In the genomic region with DNA sequence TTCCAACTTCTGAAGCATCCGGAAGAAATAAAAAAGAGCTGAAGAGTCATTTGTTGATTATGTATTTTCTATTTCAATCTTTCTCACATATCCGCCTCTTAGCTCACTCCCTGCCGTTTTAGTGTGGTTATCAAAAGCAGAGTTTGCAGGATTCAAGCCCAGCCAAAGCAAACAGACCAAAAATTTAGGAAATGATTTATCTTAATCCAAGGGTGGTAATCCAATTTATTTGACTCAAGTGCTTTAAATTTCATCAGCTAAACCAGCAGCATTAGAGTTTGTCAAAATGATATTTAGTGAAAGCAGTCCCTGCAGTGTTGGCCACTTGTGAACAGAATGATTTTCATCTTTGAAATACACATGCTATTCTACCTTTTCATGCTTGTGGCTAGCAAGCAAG, we compare ENCODE assay signal across 32 cellular contexts.
"Had no signal": no experiment of that assay in that cellular context is flagged by ENCODE, and none has a peak within 500 bp of the region (broad histone marks: within the 10 kb centered on the region; RNA-seq: fewer than 3 reads in every experiment).

No MANE protein-coding gene starts in this region.

- H3K4me3 ChIP-seq: ascending aorta, heart left ventricle, psoas muscle, sigmoid colon, stomach, thyroid gland had no signal

- H3K9ac ChIP-seq: parathyroid adenoma had no signal

- H3K4me1 ChIP-seq: ascending aorta, parathyroid adenoma, psoas muscle, sigmoid colon, thyroid gland had no signal

- H3K27ac ChIP-seq: ascending aorta, brain microvascular endothelial cell, heart left ventricle, parathyroid adenoma, psoas muscle, sigmoid colon, stomach, thyroid gland, WERI-Rb-1 had no signal

- H3K4me3 Mint-ChIP-seq: activated CD4-positive, alpha-beta memory T cell treated with anti-CD3 and anti-CD28 coated beads for 36 hours; activated CD4-positive, alpha-beta T cell treated with anti-CD3 and anti-CD28 coated beads, Interleukin-2, amount 10 ng/mL, durations not matched to agents 24 days and 14 days; activated naive CD4-positive, alpha-beta T cell treated with anti-CD3 and anti-CD28 coated beads, Interleukin-2, amount 10 ng/mL, durations not matched to agents 7 days and 5 days; activated naive CD8-positive, alpha-beta T cell treated with anti-CD3 and anti-CD28 coated beads, Interleukin-2, amount 10 ng/mL, durations not matched to agents 7 days and 5 days; activated T-cell treated with anti-CD3 and anti-CD28 coated beads, Interleukin-2, amount 50 U/mL, for 24 hours; immature natural killer cell; mesothelial cell of epicardium; naive thymus-derived CD4-positive, alpha-beta T cell; neural crest cell; stimulated activated naive B cell treated with anti-CD40 and anti-IgM and Interleukin-4, amounts not matched to agents 10 μg/mL and 1 μg/mL and 100 μg/mL, for 72 hours had no signal

- H3K36me3 ChIP-seq: ascending aorta, brain microvascular endothelial cell, heart left ventricle, sigmoid colon, stomach, thyroid gland, WERI-Rb-1 had no signal

- DNase-seq: activated CD4-positive, alpha-beta memory T cell treated with anti-CD3 and anti-CD28 coated beads for 36 hours; activated CD4-positive, alpha-beta T cell treated with anti-CD3 and anti-CD28 coated beads, Interleukin-2, amount 10 ng/mL, durations not matched to agents 24 days and 14 days; activated CD4-positive, CD25-positive, alpha-beta regulatory T cell treated with anti-CD3 and anti-CD28 coated beads, Interleukin-2, amount 50 U/mL, for 72 hours; activated CD8-positive, alpha-beta memory T cell treated with anti-CD3 and anti-CD28 coated beads, Interleukin-2, amount 50 U/mL, for 4 hours; activated gamma-delta T cell; activated naive CD4-positive, alpha-beta T cell treated with anti-CD3 and anti-CD28 coated beads, Interleukin-2, amount 10 ng/mL, durations not matched to agents 7 days and 5 days; activated naive CD8-positive, alpha-beta T cell treated with anti-CD3 and anti-CD28 coated beads, Interleukin-2, amount 10 ng/mL, durations not matched to agents 7 days and 5 days; activated T-cell treated with anti-CD3 and anti-CD28 coated beads, Interleukin-2, amount 50 U/mL, for 24 hours; brain microvascular endothelial cell; cortex of kidney; heart left ventricle; hypothalamus; immature natural killer cell; kidney; left colon; naive thymus-derived CD4-positive, alpha-beta T cell; occipital lobe; psoas muscle; sigmoid colon; small intestine; stimulated activated CD4-positive, alpha-beta T cell treated with anti-CD3 and anti-CD28 coated beads, Interleukin-4, amount 100 ng/mL, for 4 hours; stimulated activated CD8-positive, alpha-beta memory T cell treated with anti-CD3 and anti-CD28 coated beads, Interleukin-4, amount 100 ng/mL, for 48 hours; stimulated activated naive B cell treated with anti-CD40 and anti-IgM and Interleukin-4, amounts not matched to agents 10 μg/mL and 1 μg/mL and 100 μg/mL, for 72 hours; stomach; T-helper 9 cell; thyroid gland; WERI-Rb-1 had no signal

- H3K4me1 Mint-ChIP-seq: activated CD4-positive, alpha-beta T cell treated with anti-CD3 and anti-CD28 coated beads, Interleukin-2, amount 10 ng/mL, durations not matched to agents 24 days and 14 days; activated naive CD4-positive, alpha-beta T cell treated with anti-CD3 and anti-CD28 coated beads, Interleukin-2, amount 10 ng/mL, durations not matched to agents 7 days and 5 days; activated naive CD8-positive, alpha-beta T cell treated with anti-CD3 and anti-CD28 coated beads, Interleukin-2, amount 10 ng/mL, durations not matched to agents 7 days and 5 days; immature natural killer cell; naive thymus-derived CD4-positive, alpha-beta T cell had no signal

- H3K27ac Mint-ChIP-seq: activated CD4-positive, alpha-beta memory T cell treated with anti-CD3 and anti-CD28 coated beads for 36 hours; activated CD4-positive, alpha-beta T cell treated with anti-CD3 and anti-CD28 coated beads, Interleukin-2, amount 10 ng/mL, durations not matched to agents 24 days and 14 days; activated naive CD4-positive, alpha-beta T cell treated with anti-CD3 and anti-CD28 coated beads, Interleukin-2, amount 10 ng/mL, durations not matched to agents 7 days and 5 days; activated naive CD8-positive, alpha-beta T cell treated with anti-CD3 and anti-CD28 coated beads, Interleukin-2, amount 10 ng/mL, durations not matched to agents 7 days and 5 days; activated T-cell treated with anti-CD3 and anti-CD28 coated beads, Interleukin-2, amount 50 U/mL, for 24 hours; immature natural killer cell; mesothelial cell of epicardium; naive thymus-derived CD4-positive, alpha-beta T cell; stimulated activated naive B cell treated with anti-CD40 and anti-IgM and Interleukin-4, amounts not matched to agents 10 μg/mL and 1 μg/mL and 100 μg/mL, for 72 hours had no signal

- H3K79me2 ChIP-seq: parathyroid adenoma had no signal

- H3K9me3 ChIP-seq: ascending aorta, heart left ventricle, psoas muscle, sigmoid colon, stomach, thyroid gland had no signal

- H3K27me3 ChIP-seq: ascending aorta, brain microvascular endothelial cell, heart left ventricle, sigmoid colon, stomach, thyroid gland had no signal

- ATAC-seq: esophagus mucosa; heart left ventricle; naive thymus-derived CD4-positive, alpha-beta T cell; psoas muscle had no signal

- H3K27me3 Mint-ChIP-seq: activated CD4-positive, alpha-beta T cell treated with anti-CD3 and anti-CD28 coated beads, Interleukin-2, amount 10 ng/mL, durations not matched to agents 24 days and 14 days; activated naive CD4-positive, alpha-beta T cell treated with anti-CD3 and anti-CD28 coated beads, Interleukin-2, amount 10 ng/mL, durations not matched to agents 7 days and 5 days; activated naive CD8-positive, alpha-beta T cell treated with anti-CD3 and anti-CD28 coated beads, Interleukin-2, amount 10 ng/mL, durations not matched to agents 7 days and 5 days; activated T-cell treated with anti-CD3 and anti-CD28 coated beads, Interleukin-2, amount 50 U/mL, for 24 hours had no signal

- H3K36me3 Mint-ChIP-seq: activated CD4-positive, alpha-beta memory T cell treated with anti-CD3 and anti-CD28 coated beads for 36 hours; activated naive CD4-positive, alpha-beta T cell treated with anti-CD3 and anti-CD28 coated beads, Interleukin-2, amount 10 ng/mL, durations not matched to agents 7 days and 5 days; activated naive CD8-positive, alpha-beta T cell treated with anti-CD3 and anti-CD28 coated beads, Interleukin-2, amount 10 ng/mL, durations not matched to agents 7 days and 5 days; immature natural killer cell; mesothelial cell of epicardium; naive thymus-derived CD4-positive, alpha-beta T cell had no signal

- H2AFZ ChIP-seq: parathyroid adenoma had no signal

- H3K9me3 Mint-ChIP-seq: activated CD4-positive, alpha-beta memory T cell treated with anti-CD3 and anti-CD28 coated beads for 36 hours; activated naive CD4-positive, alpha-beta T cell treated with anti-CD3 and anti-CD28 coated beads, Interleukin-2, amount 10 ng/mL, durations not matched to agents 7 days and 5 days; activated naive CD8-positive, alpha-beta T cell treated with anti-CD3 and anti-CD28 coated beads, Interleukin-2, amount 10 ng/mL, durations not matched to agents 7 days and 5 days; activated T-cell treated with anti-CD3 and anti-CD28 coated beads, Interleukin-2, amount 50 U/mL, for 24 hours; immature natural killer cell; mesothelial cell of epicardium; neural crest cell had no signal
